Comparison of ENCODE assay signal across 2 cellular contexts in genomic region chr7:47181609-47182264, GRCh38.
A peak's percentile ranks its signal among the peaks of the same experiment; 100 is the strongest.
TF ChIP-seq lines count a peak whose summit lies in the region.

No MANE protein-coding gene starts in this region.

TF ChIP-seq in liver, 16 proteins besides CTCF, POLR2A, EP300 and RAD21 (continued from another document):
- peak; percentile 37 for TF ChIP-seq ZBTB33 (IDR thresholded peaks at IDR 0.05)
- TF ChIP-seq HNF4A (conservative IDR thresholded peaks at IDR 0.05) = peak; percentile 43 to 51
- TF ChIP-seq FOXA1 (IDR thresholded peaks at IDR 0.05) = no peak
- TF ChIP-seq, protein P1, sequence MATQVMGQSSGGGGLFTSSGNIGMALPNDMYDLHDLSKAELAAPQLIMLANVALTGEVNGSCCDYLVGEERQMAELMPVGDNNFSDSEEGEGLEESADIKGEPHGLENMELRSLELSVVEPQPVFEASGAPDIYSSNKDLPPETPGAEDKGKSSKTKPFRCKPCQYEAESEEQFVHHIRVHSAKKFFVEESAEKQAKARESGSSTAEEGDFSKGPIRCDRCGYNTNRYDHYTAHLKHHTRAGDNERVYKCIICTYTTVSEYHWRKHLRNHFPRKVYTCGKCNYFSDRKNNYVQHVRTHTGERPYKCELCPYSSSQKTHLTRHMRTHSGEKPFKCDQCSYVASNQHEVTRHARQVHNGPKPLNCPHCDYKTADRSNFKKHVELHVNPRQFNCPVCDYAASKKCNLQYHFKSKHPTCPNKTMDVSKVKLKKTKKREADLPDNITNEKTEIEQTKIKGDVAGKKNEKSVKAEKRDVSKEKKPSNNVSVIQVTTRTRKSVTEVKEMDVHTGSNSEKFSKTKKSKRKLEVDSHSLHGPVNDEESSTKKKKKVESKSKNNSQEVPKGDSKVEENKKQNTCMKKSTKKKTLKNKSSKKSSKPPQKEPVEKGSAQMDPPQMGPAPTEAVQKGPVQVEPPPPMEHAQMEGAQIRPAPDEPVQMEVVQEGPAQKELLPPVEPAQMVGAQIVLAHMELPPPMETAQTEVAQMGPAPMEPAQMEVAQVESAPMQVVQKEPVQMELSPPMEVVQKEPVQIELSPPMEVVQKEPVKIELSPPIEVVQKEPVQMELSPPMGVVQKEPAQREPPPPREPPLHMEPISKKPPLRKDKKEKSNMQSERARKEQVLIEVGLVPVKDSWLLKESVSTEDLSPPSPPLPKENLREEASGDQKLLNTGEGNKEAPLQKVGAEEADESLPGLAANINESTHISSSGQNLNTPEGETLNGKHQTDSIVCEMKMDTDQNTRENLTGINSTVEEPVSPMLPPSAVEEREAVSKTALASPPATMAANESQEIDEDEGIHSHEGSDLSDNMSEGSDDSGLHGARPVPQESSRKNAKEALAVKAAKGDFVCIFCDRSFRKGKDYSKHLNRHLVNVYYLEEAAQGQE (IDR thresholded peaks at IDR 0.05) = no peak
- TF ChIP-seq GABPA (IDR thresholded peaks at IDR 0.05 in 1 of 2, conservative IDR thresholded peaks at IDR 0.05 in 1 of 2) = no peak
- TF ChIP-seq FOXA2 (IDR thresholded peaks at IDR 0.05) = peak; percentile 26
- TF ChIP-seq YY1 (IDR thresholded peaks at IDR 0.05) = peak; percentile 48
- TF ChIP-seq HNF4G (IDR thresholded peaks at IDR 0.05) = no peak
- TF ChIP-seq JUND (IDR thresholded peaks at IDR 0.05) = peak in 1 of 2 donors; percentile 19
- TF ChIP-seq RXRA (IDR thresholded peaks at IDR 0.05) = peak; percentile 31 to 60
- TF ChIP-seq MAX (IDR thresholded peaks at IDR 0.05) = peak; percentile 41
- peak; percentile 31 for TF ChIP-seq ATF3 (IDR thresholded peaks at IDR 0.05)

TF ChIP-seq in HepG2, 621 proteins besides CTCF, POLR2A, EP300 and RAD21 (continued from another document):
- TF ChIP-seq UBTF (CRISPR knock-in tag; IDR thresholded peaks at IDR 0.05) (no peak), ZNF329 (CRISPR knock-in tag; IDR thresholded peaks at IDR 0.05; ENCODE audit: low read depth) (no peak), RORA (CRISPR knock-in tag; IDR thresholded peaks at IDR 0.05) (no peak), ZNF788 (CRISPR knock-in tag; IDR thresholded peaks at IDR 0.05; ENCODE audit: borderline replicate concordance) (no peak), ZFP36 (IDR thresholded peaks at IDR 0.05; ENCODE audit: borderline replicate concordance, low read depth, low read length, partially characterized antibody) (no peak)
- TF ChIP-seq, protein P2, sequence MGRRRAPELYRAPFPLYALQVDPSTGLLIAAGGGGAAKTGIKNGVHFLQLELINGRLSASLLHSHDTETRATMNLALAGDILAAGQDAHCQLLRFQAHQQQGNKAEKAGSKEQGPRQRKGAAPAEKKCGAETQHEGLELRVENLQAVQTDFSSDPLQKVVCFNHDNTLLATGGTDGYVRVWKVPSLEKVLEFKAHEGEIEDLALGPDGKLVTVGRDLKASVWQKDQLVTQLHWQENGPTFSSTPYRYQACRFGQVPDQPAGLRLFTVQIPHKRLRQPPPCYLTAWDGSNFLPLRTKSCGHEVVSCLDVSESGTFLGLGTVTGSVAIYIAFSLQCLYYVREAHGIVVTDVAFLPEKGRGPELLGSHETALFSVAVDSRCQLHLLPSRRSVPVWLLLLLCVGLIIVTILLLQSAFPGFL (CRISPR knock-in tag; IDR thresholded peaks at IDR 0.05) = no peak
